8 cellular contexts compared by ENCODE assay signal in the genomic region with DNA sequence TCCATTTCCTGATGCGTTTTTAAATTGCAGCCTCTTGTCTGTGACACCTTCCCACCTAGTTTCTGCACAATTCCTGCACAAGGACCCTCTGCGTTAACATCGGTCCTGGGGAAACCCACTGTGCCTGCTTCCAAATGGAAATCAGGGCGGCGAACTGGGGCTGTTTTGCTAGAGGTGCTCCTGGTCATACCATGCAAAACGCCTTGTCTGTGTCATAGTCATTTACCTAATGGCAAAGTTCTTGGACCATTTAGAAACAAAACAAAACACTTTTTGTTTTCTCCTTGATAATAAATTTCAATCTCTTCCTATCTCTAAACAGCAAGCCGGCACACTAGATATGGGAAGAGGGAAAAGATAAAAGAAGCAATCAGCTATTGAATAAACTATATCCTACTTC.
DNase-seq lines count a peak whose midpoint lies in the region; ATAC-seq and TF ChIP-seq lines count a peak whose summit lies in the region.

No MANE protein-coding gene starts in this region.

- H3K27ac Mint-ChIP-seq in CD8-positive, alpha-beta memory T cell: peak overlapping the region; percentile 87 to 99 (median 96)

- TSS peak; percentile 63 for BruUV-seq in Panc1 (replicated peaks; lab: Mats Ljungman, UMichigan)

- peaks cover 0 to 5% of the 10 kb centered on the region in 2 donors for H3K27me3 Mint-ChIP-seq in CD8-positive, alpha-beta memory T cell

- POLR2A ChIA-PET in CD8-positive, alpha-beta memory T cell (lab: Charles Lee): interaction anchor here (1.3 to 3.0 kb wide), 3 partner anchors 10 to 27 kb away, joined by 4 to 14 read pairs (median 9); no protein-coding TSS in a partner anchor
- POLR2A ChIA-PET in Panc1 (lab: Charles Lee): interaction anchor here (1.0 to 1.5 kb wide), 5 partner anchors 10 to 61 kb away, joined by 3 to 7 read pairs (median 5); no protein-coding TSS in a partner anchor

- H3K4me3 ChIP-seq in CD8-positive, alpha-beta memory T cell (ENCODE audit: low read length): peak overlapping the region; percentile 52
- H3K4me3 ChIP-seq in Panc1 (ENCODE audit: low read depth in 2 of 2, low read length in 2 of 2): peak overlapping the region; percentile 67 to 83
- H3K4me3 ChIP-seq in endocrine pancreas (ENCODE audit: control insufficient read depth, insufficient read depth, low read length): peak overlapping the region; percentile 90
- no peak overlapping the region for H3K4me3 ChIP-seq in parathyroid adenoma (ENCODE audit: low read depth, low read length)

- H3K4me1 ChIP-seq in CD8-positive, alpha-beta memory T cell (ENCODE audit: insufficient read depth, low read length): peaks cover 86% of the 10 kb centered on the region
- peaks cover 74% of the 10 kb centered on the region for H3K4me1 ChIP-seq in Panc1 (ENCODE audit: control insufficient read depth, insufficient read depth, low read length)
- H3K4me1 ChIP-seq in endocrine pancreas (ENCODE audit: control insufficient read depth, insufficient read depth, low read length): peaks cover 35% of the 10 kb centered on the region
- peaks cover 7% of the 10 kb centered on the region for H3K4me1 ChIP-seq in parathyroid adenoma

- TF ChIP-seq CTCF in Panc1 (IDR thresholded peaks at IDR 0.05): no peak
- TF ChIP-seq CTCF in parathyroid adenoma (IDR thresholded peaks at IDR 0.05): no peak

- H3K36me3 Mint-ChIP-seq in CD8-positive, alpha-beta memory T cell: peaks cover 7 to 80% (median 13%) of the 10 kb centered on the region in 3 donors

- H3K9ac ChIP-seq in endocrine pancreas (ENCODE audit: control insufficient read depth, insufficient read depth, low read length): peak overlapping the region; percentile 3
- no peak overlapping the region for H3K9ac ChIP-seq in parathyroid adenoma

- intact Hi-C loops in Panc1 (cut with micrococcal nuclease; ENCODE audit: unreplicated experiment): loop anchor here (5.0 kb wide), 1 partner anchor 44 kb away; no protein-coding TSS in a partner anchor

- peak; percentile 48; the same call in 1 of the 2 replicates for ATAC-seq in Panc1

- H3K4me2 ChIP-seq in parathyroid adenoma (ENCODE audit: low read length): peak overlapping the region; percentile 67

- H3K4me3 Mint-ChIP-seq in CD8-positive, alpha-beta memory T cell: peak overlapping the region; percentile 85 to 98 (median 93)

- peaks cover 58% of the 10 kb centered on the region for H3K79me2 ChIP-seq in parathyroid adenoma

- H2AFZ ChIP-seq in parathyroid adenoma: no peak overlapping the region

- H3K36me3 ChIP-seq in CD8-positive, alpha-beta memory T cell (ENCODE audit: insufficient read depth, low read length): peaks cover 7% of the 10 kb centered on the region
- H3K36me3 ChIP-seq in Panc1 (ENCODE audit: control insufficient read depth, insufficient read depth, low read length): peaks cover 9% of the 10 kb centered on the region
- no peaks in the 10 kb centered on the region for H3K36me3 ChIP-seq in endocrine pancreas (ENCODE audit: control insufficient read depth, insufficient read depth, low read length)
- H3K36me3 ChIP-seq in parathyroid adenoma (ENCODE audit: control insufficient read depth, insufficient read depth, low read length): no peaks in the 10 kb centered on the region

- in situ Hi-C loops in Panc1 (cut with HindIII; ENCODE audit: low pct_unique_long_range_greater_than_20kb, low sequenced_read_pairs) (no loop called here), ACHN (cut with HindIII; ENCODE audit: low pct_ligation_motif_present, low pct_unique_long_range_greater_than_20kb, low sequenced_read_pairs) (no loop called here)

- DNase-seq in CD8-positive, alpha-beta memory T cell: no peak
- DNase-seq in Panc1 (ENCODE audit: low read depth, low spot score): peak; percentile 54
- DNase-seq in ACHN: no peak
- no peak for DNase-seq in hepatic stellate cell (ENCODE audit: low spot score)
- DNase-seq in amygdala (lab: John Stamatoyannopoulos, UW): no peak
- no peak for DNase-seq in globus pallidus (ENCODE audit: low spot score)

- H3K4me1 Mint-ChIP-seq in CD8-positive, alpha-beta memory T cell: peaks cover 87 to 97% (median 96%) of the 10 kb centered on the region in 3 donors

- H3K9me3 Mint-ChIP-seq in CD8-positive, alpha-beta memory T cell: no peaks in the 10 kb centered on the region

- no peaks in the 10 kb centered on the region for H3K27me3 ChIP-seq in CD8-positive, alpha-beta memory T cell (ENCODE audit: insufficient read depth, low read length, poor library complexity, severe bottlenecking)
- H3K27me3 ChIP-seq in Panc1 (ENCODE audit: control insufficient read depth, insufficient read depth, low read length) (no peaks in the 10 kb centered on the region), endocrine pancreas (ENCODE audit: control insufficient read depth, insufficient read depth, low read length) (no peaks in the 10 kb centered on the region), parathyroid adenoma (ENCODE audit: control insufficient read depth, insufficient read depth, low read length) (no peaks in the 10 kb centered on the region)

- CTCF ChIA-PET in CD8-positive, alpha-beta memory T cell (lab: Charles Lee): interaction anchor here (1.2 to 2.5 kb wide), 6 partner anchors 9 to 44 kb away, joined by 3 to 9 read pairs (median 6); no protein-coding TSS in a partner anchor
- CTCF ChIA-PET in Panc1 (lab: Charles Lee): no interaction called here

- no peaks in the 10 kb centered on the region for H3K9me3 ChIP-seq in CD8-positive, alpha-beta memory T cell (ENCODE audit: low read length)
- H3K9me3 ChIP-seq in Panc1 (ENCODE audit: control insufficient read depth, insufficient read depth, low read depth, low read length) (no peaks in the 10 kb centered on the region), endocrine pancreas (ENCODE audit: control insufficient read depth, low read length) (no peaks in the 10 kb centered on the region), parathyroid adenoma (ENCODE audit: control insufficient read depth, low read length) (no peaks in the 10 kb centered on the region)

- H3K27ac ChIP-seq in CD8-positive, alpha-beta memory T cell (ENCODE audit: low read depth, low read length): peak overlapping the region; percentile 77
- H3K27ac ChIP-seq in Panc1 (ENCODE audit: low read length): peak overlapping the region; percentile 99
- H3K27ac ChIP-seq in parathyroid adenoma: no peak overlapping the region
